8 cellular contexts compared by ENCODE assay signal in the genomic region with DNA sequence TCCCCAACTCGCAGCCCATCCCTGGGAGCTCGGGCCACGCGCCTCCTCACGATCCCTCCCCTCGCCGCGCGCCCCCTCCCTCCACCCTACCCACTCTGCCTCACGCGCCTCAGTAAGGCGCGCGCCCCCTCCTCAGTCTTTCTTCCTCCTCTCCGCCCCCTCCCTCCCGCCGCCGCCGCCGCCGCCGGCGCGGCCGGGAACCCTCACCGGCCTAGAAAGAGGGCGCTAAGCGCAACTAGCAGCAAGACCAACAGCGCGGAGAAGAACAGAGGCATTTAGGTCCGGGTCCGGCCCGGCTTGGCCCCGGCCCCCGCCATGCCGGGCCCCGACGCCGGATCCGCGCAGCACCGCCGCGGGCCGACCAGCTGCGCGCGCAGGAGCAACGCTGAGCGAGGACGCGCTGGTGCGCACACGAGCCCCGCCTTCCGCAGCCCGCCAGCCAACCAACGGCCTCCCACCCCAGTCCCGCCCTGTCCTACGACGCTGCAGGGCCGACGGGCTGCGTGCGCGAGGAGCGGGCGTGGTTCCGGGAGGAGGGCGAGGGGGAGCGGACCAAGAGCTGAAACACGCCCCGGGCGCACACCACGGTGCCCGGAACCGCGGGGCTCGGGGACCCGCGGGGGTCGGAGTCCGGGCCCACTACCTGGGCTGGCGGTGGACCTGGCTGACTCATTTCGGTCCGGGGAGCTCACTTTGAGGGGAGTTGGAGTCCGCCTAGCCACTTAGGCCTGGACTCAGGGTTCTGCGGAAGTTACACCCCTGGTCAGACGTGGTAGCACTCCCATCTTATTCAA. TPM values are rescaled to one million over a fixed set of nuclear protein-coding genes. Genes with fewer than 3 reads are reported as not detected.
A peak's percentile ranks its signal among the peaks of the same experiment; 100 is the strongest.
DNase-seq lines count a peak whose midpoint lies in the region; ATAC-seq and TF ChIP-seq lines count a peak whose summit lies in the region.

Gene BLTP2 (minus strand): TSS at position 377 of the 794 bp plus-strand sequence. CDS start 102 bp downstream, at position 275.

- intact Hi-C loops in Calu3 (cut with micrococcal nuclease; ENCODE audit: unreplicated experiment), result loop anchor here (10.0 kb wide), 1 partner anchor 50 kb away; no protein-coding TSS in a partner anchor
- intact Hi-C loops in IMR-90 (cut with micrococcal nuclease), result loop anchor here (2.0 kb wide), 1 partner anchor 66 kb away; the partner anchor contains the start of gene PROCA1
- intact Hi-C loops in OCI-LY7 (cut with micrococcal nuclease; ENCODE audit: unreplicated experiment), result no loop called here
- intact Hi-C loops in mucosa of descending colon (cut with DNase I, micrococcal nuclease), result no loop called here

- no peaks in the 10 kb centered on the region for H3K9me3 ChIP-seq in IMR-90 (ENCODE audit: control insufficient read depth, insufficient read depth, low read length)
- H3K9me3 ChIP-seq in OCI-LY7 (ENCODE audit: low read length), result no peaks in the 10 kb centered on the region
- H3K9me3 ChIP-seq in mucosa of descending colon, result no peaks in the 10 kb centered on the region

- peak within 1 kb of the TSS; percentile 78 for H3K4ac ChIP-seq in IMR-90 (ENCODE audit: low read depth, low read length)

- H3K4me2 ChIP-seq in IMR-90 (ENCODE audit: low read depth, low read length) (peak within 1 kb of the TSS; percentile 99), OCI-LY7 (ENCODE audit: low read length) (peak within 1 kb of the TSS; percentile 90)

- no peak within 1 kb of the TSS for H2BK20ac ChIP-seq in IMR-90 (ENCODE audit: low read depth, low read length)

- peak within 1 kb of the TSS; percentile 94 for H2AFZ ChIP-seq in IMR-90 (replicated peaks; ENCODE audit: low read length, poor library complexity)
- H2AFZ ChIP-seq in OCI-LY7 (ENCODE audit: low read length), result peak within 1 kb of the TSS; percentile 61

- peak within 1 kb of the TSS; percentile 72 for H3K23ac ChIP-seq in IMR-90 (ENCODE audit: low read depth, low read length)

- peaks cover 32 to 57% of the 10 kb centered on the region in 2 experiments for H3K79me1 ChIP-seq in IMR-90 (ENCODE audit: low read depth in 1 of 2, low read length in 2 of 2)

- peak within 1 kb of the TSS; percentile 94 for H3K9ac ChIP-seq in IMR-90 (ENCODE audit: low read depth, low read length)

- no peaks in the 10 kb centered on the region for H3K27me3 Mint-ChIP-seq in Calu3 (ENCODE audit: unreplicated experiment)

- peaks cover 28% of the 10 kb centered on the region for H3K36me3 ChIP-seq in IMR-90 (ENCODE audit: control insufficient read depth, insufficient read depth, low read length)
- peaks cover 57% of the 10 kb centered on the region for H3K36me3 ChIP-seq in OCI-LY7 (ENCODE audit: insufficient read depth, low read length)
- peaks cover 12% of the 10 kb centered on the region for H3K36me3 ChIP-seq in mucosa of descending colon (ENCODE audit: low read depth)

- TF ChIP-seq CTCF in Calu3 (IDR thresholded peaks at IDR 0.05; ENCODE audit: unreplicated experiment), result no peak
- no peak for TF ChIP-seq CTCF in IMR-90 (conservative IDR thresholded peaks at IDR 0.05; ENCODE audit: low read depth, low read length)
- no peak for TF ChIP-seq CTCF in OCI-LY7 (conservative IDR thresholded peaks at IDR 0.05; ENCODE audit: low read length)
- TF ChIP-seq CTCF in epithelial cell of esophagus (IDR thresholded peaks at IDR 0.05; ENCODE audit: insufficient read depth, low read depth, low read length, missing control alignments), result no peak
- no peak for TF ChIP-seq CTCF in mucosa of descending colon (IDR thresholded peaks at IDR 0.05)

- H3K56ac ChIP-seq in IMR-90 (ENCODE audit: extremely low read depth, insufficient read depth, low read length), result peak within 1 kb of the TSS; percentile 74; the same call in 1 of the 2 replicates

- dilution Hi-C loops in IMR-90 (cut with HindIII; ENCODE audit: low sequenced_read_pairs, unreplicated experiment), result no loop called here

- POLR2A ChIA-PET in IMR-90 (lab: Charles Lee; ENCODE audit: unreplicated experiment) (no interaction called here), OCI-LY7 (lab: Charles Lee) (interaction anchor here (0.7 to 3.3 kb wide), 7 partner anchors 10 to 1012 kb away, joined by 3 to 17 read pairs (median 4); partner anchors contain the start of genes ALDOC, SDF2 and SUPT6H)

- BruUV-seq in Calu3 (replicated peaks; lab: Mats Ljungman, UMichigan) (no TSS peak), IMR-90 (replicated peaks; lab: Mats Ljungman, UMichigan) (no TSS peak), OCI-LY7 (replicated peaks; lab: Mats Ljungman, UMichigan) (no TSS peak)

- H2BK15ac ChIP-seq in IMR-90 (ENCODE audit: low read depth, low read length), result no peak within 1 kb of the TSS

- H3K27ac Mint-ChIP-seq in Calu3 (ENCODE audit: unreplicated experiment), result peak within 1 kb of the TSS; percentile 93

- no peak for TF ChIP-seq RAD21 in IMR-90 (IDR thresholded peaks at IDR 0.05; ENCODE audit: low read length)

- in situ Hi-C loops in IMR-90 (cut with MboI; ENCODE audit: low sequenced_read_pairs), result no loop called here

- no peaks in the 10 kb centered on the region for H3K9me1 ChIP-seq in IMR-90 (ENCODE audit: insufficient read depth, low read length)

- H4K8ac ChIP-seq in IMR-90 (ENCODE audit: low read depth in 2 of 2, low read length in 2 of 2), result peak within 1 kb of the TSS; percentile 92 to 96

- H2AK9ac ChIP-seq in IMR-90 (replicated peaks; ENCODE audit: low read depth, low read length, poor library complexity), result peak within 1 kb of the TSS; percentile 91

- peak; percentile 70; the same call in 1 of the 2 replicates for TF ChIP-seq POLR2A in IMR-90 (IDR thresholded peaks at IDR 0.05; ENCODE audit: low read depth, low read length)

- peak within 1 kb of the TSS; percentile 49 for H3K18ac ChIP-seq in IMR-90 (ENCODE audit: low read depth, low read length)

- no peaks in the 10 kb centered on the region for H3K9me2 ChIP-seq in OCI-LY7 (ENCODE audit: insufficient read depth, low read length)

- H3K4me3 Mint-ChIP-seq in Calu3 (ENCODE audit: low read depth, unreplicated experiment), result peak within 1 kb of the TSS; percentile 97

- peak within 1 kb of the TSS; percentile 54 for H4K91ac ChIP-seq in IMR-90 (ENCODE audit: insufficient read depth, low read depth, low read length)

- CTCF ChIA-PET in Calu3 (lab: Charles Lee) (interaction anchor here (0.5 to 2.0 kb wide), 9 partner anchors 10 to 653 kb away, joined by 3 to 6 read pairs (median 4); partner anchors contain the start of genes RPL23A, SDF2 and SUPT6H), IMR-90 (lab: Yijun Ruan, JAX) (interaction anchor here (0.8 to 1.7 kb wide), 4 partner anchors 13 to 82 kb away, joined by 3 to 5 read pairs (median 4); no protein-coding TSS in a partner anchor), OCI-LY7 (lab: Charles Lee; ENCODE audit: unreplicated experiment) (interaction anchor here (0.6 to 2.3 kb wide), 4 partner anchors 15 to 155 kb away, joined by 3 to 13 read pairs (median 3); partner anchors contain the start of genes SDF2 and SUPT6H)

- 1% methylated on average over 31 of the region's 89 CpGs; no CpG with 5 or more reads in 1 of the 2 experiments for WGBS in IMR-90 (ENCODE audit: extremely low coverage in 2 of 2, insufficient read length in 1 of 2), 2 experiments

- H2AK5ac ChIP-seq in IMR-90 (ENCODE audit: low read depth, low read length), result peak within 1 kb of the TSS; percentile 93

- H4K20me1 ChIP-seq in IMR-90 (ENCODE audit: insufficient read depth, low read length), result peaks cover 13% of the 10 kb centered on the region; the same call in 1 of the 2 replicates
- H4K20me1 ChIP-seq in OCI-LY7 (ENCODE audit: insufficient read depth, low read length), result peaks cover 9% of the 10 kb centered on the region; the same call in 1 of the 2 replicates

- peak within 1 kb of the TSS; percentile 87 for H3K4me3 ChIP-seq in IMR-90 (ENCODE audit: insufficient read depth, low read depth, low read length)
- H3K4me3 ChIP-seq in OCI-LY7 (ENCODE audit: low read depth, low read length, poor library complexity, severe bottlenecking), result peak within 1 kb of the TSS; percentile 95
- H3K4me3 ChIP-seq in epithelial cell of esophagus (ENCODE audit: low read length), result peak within 1 kb of the TSS; percentile 87
- peak within 1 kb of the TSS; percentile 92 for H3K4me3 ChIP-seq in mucosa of descending colon

- H3K36me3 Mint-ChIP-seq in Calu3 (ENCODE audit: insufficient read depth, unreplicated experiment), result peaks cover 72% of the 10 kb centered on the region

- peak within 1 kb of the TSS; percentile 64 for H3K14ac ChIP-seq in IMR-90 (replicated peaks; ENCODE audit: low read depth, low read length)

- H2BK5ac ChIP-seq in IMR-90 (ENCODE audit: low read depth, low read length, poor library complexity, severe bottlenecking), result peak within 1 kb of the TSS; percentile 82

- DNase-seq in Calu3 (peak; percentile 95), IMR-90 (peak; percentile 92), OCI-LY7 (ENCODE audit: low spot score) (peak; percentile 97), activated T-cell treated with anti-CD3 and anti-CD28 coated beads for 24 hours (ENCODE audit: low read depth) (peak; percentile 96), epithelial cell of esophagus (ENCODE audit: low read depth) (peak; percentile 97), mucosa of descending colon (peak; percentile 95 to 99 (median 98))
- peak; percentile 89 to 91 for DNase-seq in stimulated activated CD8-positive, alpha-beta memory T cell treated with anti-CD3 and anti-CD28 coated beads, Interleukin-4, amount 100 ng/mL, for 1 hour (ENCODE audit: low read depth in 2 of 2, low spot score in 1 of 2)

- peaks cover 38% of the 10 kb centered on the region for H3K4me1 Mint-ChIP-seq in Calu3 (ENCODE audit: low read depth, unreplicated experiment)

- peak; percentile 90 for ATAC-seq in GM21515 (IDR thresholded peaks at IDR 0.05; ENCODE audit: unreplicated experiment)
- peak; percentile 99 for ATAC-seq in IMR-90 (ENCODE audit: low read depth)
- peak; percentile 96 for ATAC-seq in mucosa of descending colon

- H3K27ac ChIP-seq in IMR-90 (ENCODE audit: insufficient read depth, low read length) (peak within 1 kb of the TSS; percentile 86), OCI-LY7 (ENCODE audit: low read depth, low read length, poor library complexity, severe bottlenecking) (peak within 1 kb of the TSS; percentile 70)

- no peaks in the 10 kb centered on the region for H3K9me3 Mint-ChIP-seq in Calu3 (ENCODE audit: low read depth, unreplicated experiment)

- H4K5ac ChIP-seq in IMR-90 (ENCODE audit: low read depth, low read length), result peak within 1 kb of the TSS; percentile 85

- H3K4me1 ChIP-seq in IMR-90 (ENCODE audit: control insufficient read depth, insufficient read depth, low read length) (peaks cover 2% of the 10 kb centered on the region; the same call in 1 of the 2 replicates), OCI-LY7 (ENCODE audit: insufficient read depth, low read length, poor library complexity, severe bottlenecking) (peaks cover 32% of the 10 kb centered on the region), mucosa of descending colon (ENCODE audit: low read depth) (peaks cover 35% of the 10 kb centered on the region)

- no peaks in the 10 kb centered on the region for H3K27me3 ChIP-seq in IMR-90 (ENCODE audit: control insufficient read depth, insufficient read depth, low read length)

- H3K79me2 ChIP-seq in OCI-LY7 (ENCODE audit: insufficient read depth, low read depth, low read length), result peaks cover 37% of the 10 kb centered on the region

- H2BK120ac ChIP-seq in IMR-90 (ENCODE audit: low read depth, low read length), result no peak within 1 kb of the TSS

RNA-seq across cellular contexts. Expression of gene BLTP2, which starts in this region (rescaled TPM):
- total RNA-seq in Calu3 (2022) (158 and 160 TPM in 2 replicates), IMR-90 (2012; rRNA removed) (146 and 174 TPM in 2 replicates), OCI-LY7 (2022) (177 and 185 TPM in 2 replicates), mucosa of descending colon (100 to 1,000 TPM; 131 to 159 (median 134) TPM)
- polyA plus RNA-seq in IMR-90 (2012; rRNA removed), result 42.3 and 49.0 TPM in 2 replicates
- polyA plus RNA-seq in IMR-90 (2012; cell fraction: cytosol; rRNA removed), result 20.3 and 23.3 TPM in 2 replicates
- 54.4 and 79.1 TPM in 2 replicates for polyA plus RNA-seq in IMR-90 (2012; cell fraction: nucleus; rRNA removed; ENCODE audit: low replicate concordance)
- 147 and 151 TPM in 2 replicates for total RNA-seq in OCI-LY7 (2014; rRNA removed; shearing (Covaris generic))

Comparison
In these comparisons a context has a peak if more than half of its experiments do, and no peak if none do; other contexts are left out.
1. Peak in every context shown above with its lines: DNase-seq, ATAC-seq, H3K4me3 ChIP-seq and H3K27ac ChIP-seq.
2. intact Hi-C loops: an anchor here in Calu3 (10.0 kb wide) and IMR-90 (2.0 kb wide); none called in OCI-LY7 and mucosa of descending colon.